Comparison of ENCODE assay signal across 1 cellular context in the genomic region with DNA sequence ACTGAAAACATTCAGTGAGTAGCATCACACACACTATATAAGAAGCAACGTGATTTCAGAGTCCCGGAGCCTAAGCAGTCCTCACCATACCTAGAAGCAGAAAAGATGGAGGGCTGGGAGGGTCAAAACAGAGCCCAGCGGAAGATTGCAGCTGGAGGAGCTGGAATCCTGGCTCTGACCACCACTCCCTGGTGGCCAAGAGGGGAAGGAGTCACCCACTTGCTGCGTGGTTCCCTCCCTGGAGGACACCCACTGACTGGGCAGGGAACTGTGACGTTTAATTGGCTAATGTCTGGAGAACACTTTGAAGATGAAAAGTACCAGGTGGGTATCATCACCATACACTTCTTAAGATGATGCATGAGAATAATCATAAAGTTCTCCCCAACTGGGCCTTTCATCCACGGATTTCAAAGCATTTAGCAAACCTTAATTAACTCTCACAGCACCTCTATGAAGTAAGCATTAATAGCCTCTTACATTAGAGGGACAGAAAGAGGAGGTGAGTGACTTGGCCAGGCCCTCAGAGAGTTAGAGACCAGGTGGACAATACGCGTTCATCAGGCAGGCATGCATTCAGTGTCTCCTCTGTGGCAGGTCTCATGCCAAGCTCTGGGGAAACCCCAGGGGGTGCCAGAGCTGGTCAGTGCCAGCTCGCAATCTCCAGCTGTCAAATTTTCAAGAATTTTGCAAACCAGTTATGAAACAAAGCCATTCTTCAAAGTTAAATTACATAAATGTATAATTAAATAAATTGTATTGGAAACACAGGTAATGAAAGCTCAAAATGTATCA.
TF ChIP-seq lines count a peak whose summit lies in the region.

No MANE protein-coding gene starts in this region.

TF ChIP-seq in HCT116, 20 proteins besides CTCF, POLR2A, EP300 and RAD21 (continued from another document):
- TF ChIP-seq TCF7L2 (IDR thresholded peaks at IDR 0.05; ENCODE audit: borderline replicate concordance, extremely low read depth, insufficient read depth, insufficient read length) (no peak), FOSL1 (IDR thresholded peaks at IDR 0.05; ENCODE audit: low read depth) (no peak), CEBPB (IDR thresholded peaks at IDR 0.05; ENCODE audit: low read depth) (no peak)
